Comparison of ENCODE assay signal across 8 cellular contexts in genomic region chr1:51331206-51332100, GRCh38. TPM values are rescaled to one million over a fixed set of nuclear protein-coding genes. Genes with fewer than 3 reads are reported as not detected.
DNase-seq lines count a peak whose midpoint lies in the region; ATAC-seq, FAIRE-seq and TF ChIP-seq lines count a peak whose summit lies in the region.

No MANE protein-coding gene starts in this region.

- H3K4me2 ChIP-seq in GM23338 = peak overlapping the region; percentile 97
- H3K4me2 ChIP-seq in astrocyte (ENCODE audit: low read length) = peak overlapping the region; percentile 83

- H3K4me3 ChIP-seq in GM23338 = peak overlapping the region; percentile 83
- no peak overlapping the region for H3K4me3 ChIP-seq in astrocyte (ENCODE audit: insufficient read depth, low read depth, low read length)
- H3K4me3 ChIP-seq in iPS-20b (ENCODE audit: low read length) = peak overlapping the region; percentile 80

- no peaks in the 10 kb centered on the region for H3K9me2 ChIP-seq in GM23338 (ENCODE audit: insufficient read depth)

- H3K36me3 Mint-ChIP-seq in GM23338 (ENCODE audit: low read depth) = no peaks in the 10 kb centered on the region
- no peaks in the 10 kb centered on the region for H3K36me3 Mint-ChIP-seq in astrocyte (ENCODE audit: low read depth, unreplicated experiment)

- TF ChIP-seq CTCF in GM23338 (conservative IDR thresholded peaks at IDR 0.05; ENCODE audit: low read depth in 2 of 2) (no peak), astrocyte (IDR thresholded peaks at IDR 0.05; ENCODE audit: insufficient read depth, low read depth, low read length) (no peak)

- DNase-seq in NCI-H1436 (lab: John Stamatoyannopoulos, UW) (peak; percentile 19), NCI-H1436 treated with DMSO at 0.1 percent for 48 hours (lab: John Stamatoyannopoulos, UW) (no peak), GM23338 (ENCODE audit: low spot score) (peak; percentile 60), NCI-H2196 (lab: John Stamatoyannopoulos, UW; ENCODE audit: unreplicated experiment) (peak; percentile 57), astrocyte (ENCODE audit: low read depth) (peak; percentile 39), amniotic stem cell (lab: John Stamatoyannopoulos, UW) (no peak)
- DNase-seq in stimulated activated naive CD8-positive, alpha-beta T cell treated with anti-CD3 and anti-CD28 coated beads, Interleukin-15, amount 100 ng/mL, for 72 hours = no peak

- H2AFZ ChIP-seq in GM23338 (peak overlapping the region; percentile 88), astrocyte (ENCODE audit: low read depth, low read length) (peak overlapping the region; percentile 18)

- no peak for FAIRE-seq in astrocyte (lab: Jason Lieb, UNC)

- no peaks in the 10 kb centered on the region for H3K9me3 ChIP-seq in astrocyte (ENCODE audit: insufficient read depth, low read depth, low read length)
- H3K9me3 ChIP-seq in iPS-20b (ENCODE audit: insufficient read depth, low read depth, low read length) = no peaks in the 10 kb centered on the region

- H3K79me2 ChIP-seq in GM23338 (replicated peaks; ENCODE audit: insufficient read depth) (no peaks in the 10 kb centered on the region), astrocyte (ENCODE audit: insufficient read depth, low read length) (no peaks in the 10 kb centered on the region)

- H3F3A ChIP-seq in GM23338 (replicated peaks; ENCODE audit: low read depth) = no peaks in the 10 kb centered on the region

- no peak overlapping the region for H3K27ac ChIP-seq in GM23338 (ENCODE audit: low read depth)
- no peak overlapping the region for H3K27ac ChIP-seq in astrocyte (ENCODE audit: low read depth, low read length)
- no peak overlapping the region for H3K27ac ChIP-seq in iPS-20b (ENCODE audit: low read length)

- H4K20me1 ChIP-seq in GM23338 (replicated peaks; ENCODE audit: insufficient read depth) (no peaks in the 10 kb centered on the region), astrocyte (ENCODE audit: insufficient read depth, low read length) (no peaks in the 10 kb centered on the region)

- H3K27ac Mint-ChIP-seq in GM23338 (peak overlapping the region; percentile 14; the same call in 1 of the 2 replicates), astrocyte (ENCODE audit: unreplicated experiment) (peak overlapping the region; percentile 50)
- peak overlapping the region in 1 of 2 donors; percentile 43 for H3K27ac Mint-ChIP-seq in stimulated activated naive CD8-positive, alpha-beta T cell treated with anti-CD3 and anti-CD28 coated beads, Interleukin-15, amount 100 ng/mL, for 72 hours

- H3K4me1 ChIP-seq in GM23338 (ENCODE audit: insufficient read depth) (peaks cover 24% of the 10 kb centered on the region; the same call in 1 of the 2 replicates), astrocyte (ENCODE audit: insufficient read depth, low read length) (peaks cover 20% of the 10 kb centered on the region), iPS-20b (ENCODE audit: insufficient read depth, low read length) (peaks cover 13% of the 10 kb centered on the region; the same call in 1 of the 2 replicates)

- H3K27me3 ChIP-seq in GM23338 (ENCODE audit: insufficient read depth) (peaks cover 24% of the 10 kb centered on the region), astrocyte (ENCODE audit: insufficient read depth, low read length) (no peaks in the 10 kb centered on the region), iPS-20b (ENCODE audit: insufficient read depth, low read length) (peaks cover 31% of the 10 kb centered on the region)

- no peaks in the 10 kb centered on the region for H3K9me3 Mint-ChIP-seq in GM23338
- H3K9me3 Mint-ChIP-seq in astrocyte (ENCODE audit: unreplicated experiment) = no peaks in the 10 kb centered on the region
- no peaks in the 10 kb centered on the region for H3K9me3 Mint-ChIP-seq in stimulated activated naive CD8-positive, alpha-beta T cell treated with anti-CD3 and anti-CD28 coated beads, Interleukin-15, amount 100 ng/mL, for 72 hours

- H3K36me3 ChIP-seq in GM23338 (ENCODE audit: insufficient read depth) = no peaks in the 10 kb centered on the region
- H3K36me3 ChIP-seq in astrocyte (ENCODE audit: insufficient read depth, low read length) = no peaks in the 10 kb centered on the region
- no peaks in the 10 kb centered on the region for H3K36me3 ChIP-seq in iPS-20b (ENCODE audit: insufficient read depth, low read depth, low read length)

- ATAC-seq in GM23338 = peak; percentile 49
- peak; percentile 58 for ATAC-seq in stimulated activated naive CD8-positive, alpha-beta T cell treated with anti-CD3 and anti-CD28 coated beads, Interleukin-15, amount 100 ng/mL, for 72 hours

- H3K27me3 Mint-ChIP-seq in GM23338 (ENCODE audit: insufficient read depth, low read depth, poor library complexity) (peaks cover 12% of the 10 kb centered on the region), astrocyte (ENCODE audit: low read depth, unreplicated experiment) (peaks cover 10% of the 10 kb centered on the region)
- peaks cover 44% of the 10 kb centered on the region for H3K27me3 Mint-ChIP-seq in stimulated activated naive CD8-positive, alpha-beta T cell treated with anti-CD3 and anti-CD28 coated beads, Interleukin-15, amount 100 ng/mL, for 72 hours

- H3K9ac ChIP-seq in astrocyte (ENCODE audit: low read length) (no peak overlapping the region), iPS-20b (ENCODE audit: low read depth, low read length) (peak overlapping the region; percentile 56; the same call in 1 of the 2 replicates)

- peak overlapping the region; percentile 88 for H3K4me3 Mint-ChIP-seq in GM23338
- H3K4me3 Mint-ChIP-seq in astrocyte (ENCODE audit: unreplicated experiment) = peak overlapping the region; percentile 72
- peak overlapping the region; percentile 75 to 81 for H3K4me3 Mint-ChIP-seq in stimulated activated naive CD8-positive, alpha-beta T cell treated with anti-CD3 and anti-CD28 coated beads, Interleukin-15, amount 100 ng/mL, for 72 hours

- H3K4me1 Mint-ChIP-seq in GM23338 (peaks cover 14% of the 10 kb centered on the region), astrocyte (ENCODE audit: low read depth, unreplicated experiment) (peaks cover 23% of the 10 kb centered on the region)
- peaks cover 15% of the 10 kb centered on the region for H3K4me1 Mint-ChIP-seq in stimulated activated naive CD8-positive, alpha-beta T cell treated with anti-CD3 and anti-CD28 coated beads, Interleukin-15, amount 100 ng/mL, for 72 hours

TF ChIP-seq in GM23338, 12 proteins besides CTCF, POLR2A, EP300 and RAD21 (continues in another document):
- no peak for TF ChIP-seq STAT1 (IDR thresholded peaks at IDR 0.05; ENCODE audit: unreplicated experiment)
- TF ChIP-seq ZNF462 (CRISPR knock-in tag; IDR thresholded peaks at IDR 0.05) = 0 out of 2 replicates have a peak, but pooled peaks have one; percentile 36

RNA-seq across cellular contexts. Expression of gene TTC39A, which starts 1.1 kb away (rescaled TPM):
- 5.4 and 7.1 TPM in 2 replicates for total RNA-seq in GM23338 (2014; rRNA removed; shearing (Covaris generic))
- 2.0 and 2.3 TPM in 2 replicates for polyA plus RNA-seq in GM23338 (2016; fragmentation: Nextera tagmentation; extraction: Ambion mirVana)
- total RNA-seq in astrocyte = 0.67 and 1.4 TPM in 2 replicates

Comparison
In these comparisons a context has a peak if more than half of its experiments do, and no peak if none do; other contexts are left out.
1. DNase-seq: peak in NCI-H1436 (single experiment), GM23338 (single experiment), NCI-H2196 (single experiment) and astrocyte (single experiment); none in NCI-H1436 treated with DMSO at 0.1 percent for 48 hours (single experiment), stimulated activated naive CD8-positive, alpha-beta T cell treated with anti-CD3 and anti-CD28 coated beads, Interleukin-15, amount 100 ng/mL, for 72 hours (0 of 2) and amniotic stem cell (single experiment).
2. Peak in every context shown above with its lines, with median percentiles within 50 percentile points of each other: H3K4me3 Mint-ChIP-seq.